Comparison of ENCODE assay signal across 23 cellular contexts in genomic region chr2:20005067-20005627, GRCh38. TPM values are rescaled to one million over a fixed set of nuclear protein-coding genes. Genes with fewer than 3 reads are reported as not detected.
"Had no signal": no experiment of that assay in that cellular context is flagged by ENCODE, and none has a peak within 500 bp of the region (broad histone marks: within the 10 kb centered on the region; RNA-seq: fewer than 3 reads in every experiment).

No MANE protein-coding gene starts in this region.

- H3K27ac ChIP-seq: RWPE1 had no signal

- ATAC-seq: Panc1, PC-3 had no signal

- DNase-seq: IMR-90; Karpas-422; KG1; MG63; NCI-H1092; NCI-H1105 treated with DMSO at 0.1 percent for 48 hours; NCI-H1417 treated with DMSO at 0.1 percent for 48 hours; NCI-H146; NCI-H1694 treated with DMSO at 0.1 percent for 48 hours; NCI-H1930; NCI-H2081; NCI-H2107; NCI-H2227 treated with DMSO at 0.1 percent for 48 hours; NCI-H524 treated with DMSO at 0.1 percent for 48 hours; NCI-H69; NCI-H774; NK-92 treated with Interleukin-12 subunit alpha and Interleukin-12 subunit beta, amount 100 ng/mL, for 24 hours; PC-3; SHP77; SW 1271 had no signal

- H3K9me3 ChIP-seq: MG63 had no signal

- H3K4me3 ChIP-seq: MG63 had no signal

- H3K27me3 ChIP-seq: MG63 had no signal

- H3K36me3 ChIP-seq: MG63 had no signal

RNA-seq across cellular contexts. Expression of gene MATN3, which starts 7.3 kb away (rescaled TPM):
- total RNA-seq: OCI-LY7 had no signal
